Comparison of ENCODE assay signal across 14 cellular contexts in the genomic region with DNA sequence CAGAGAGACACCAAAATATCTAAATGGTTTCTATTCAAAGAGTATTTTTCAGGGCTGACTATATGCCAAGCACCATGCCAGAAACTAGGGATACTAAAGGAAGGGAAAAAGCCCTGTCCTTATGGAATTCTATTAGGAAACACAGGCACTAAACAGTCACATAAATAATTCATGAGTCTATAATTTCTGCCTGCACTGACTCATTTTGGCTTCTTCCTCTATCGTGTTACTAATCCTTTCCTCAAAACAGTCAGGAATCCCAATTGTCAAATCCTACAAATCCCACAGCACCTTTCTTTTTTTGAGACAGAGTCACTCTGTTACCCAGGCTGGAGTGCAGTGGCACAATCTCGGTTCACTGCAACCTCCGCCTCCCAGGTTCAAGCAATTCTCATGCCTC. TPM values are rescaled to one million over a fixed set of nuclear protein-coding genes. Genes with fewer than 3 reads are reported as not detected.
A peak's percentile ranks its signal among the peaks of the same experiment; 100 is the strongest.
DNase-seq lines count a peak whose midpoint lies in the region; ATAC-seq and TF ChIP-seq lines count a peak whose summit lies in the region.
"Had no signal": no experiment of that assay in that cellular context is flagged by ENCODE, and none has a peak within 500 bp of the region (broad histone marks: within the 10 kb centered on the region; RNA-seq: fewer than 3 reads in every experiment).

No MANE protein-coding gene starts in this region.

- ATAC-seq in GM19467 (IDR thresholded peaks at IDR 0.05; ENCODE audit: unreplicated experiment) = no peak
- no peak for ATAC-seq in GM19463 (IDR thresholded peaks at IDR 0.05; ENCODE audit: unreplicated experiment)

- DNase-seq in AG20443 (ENCODE audit: low spot score) (peak; percentile 48), HT1080 (ENCODE audit: low read depth) (peak; percentile 72), astrocyte of the spinal cord (ENCODE audit: low read depth, low spot score) (peak; percentile 30), iris pigment epithelial cell (ENCODE audit: low read depth) (peak; percentile 15), SKM-1 (lab: John Stamatoyannopoulos, UW; ENCODE audit: unreplicated experiment) (no peak), glomerular visceral epithelial cell (ENCODE audit: extremely low spot score) (no peak)
- DNase-seq: activated naive CD8-positive, alpha-beta T cell treated with anti-CD3 and anti-CD28 coated beads for 36 hours; C1 segment of cervical spinal cord; effector CD4-positive, alpha-beta T cell; GF-D8; midbrain; SHP77 had no signal

- no peak for TF ChIP-seq CTCF in astrocyte of the spinal cord (IDR thresholded peaks at IDR 0.05; ENCODE audit: low read depth, low read length)

- in situ Hi-C loops in astrocyte of the spinal cord (cut with HindIII; ENCODE audit: low sequenced_read_pairs) = no loop called here

- H3K4me3 ChIP-seq in astrocyte of the spinal cord (ENCODE audit: low read depth, low read length) = no peak overlapping the region

RNA-seq across cellular contexts. Expression of a gene that starts 29.2 kb away (rescaled TPM):
- total RNA-seq in HT1080 (2014; rRNA removed; shearing (Covaris generic)) = 24.0 and 28.1 TPM in 2 replicates
- 9.8 and 12.4 TPM in 2 replicates for polyA plus RNA-seq in HT1080 (2015; cell fraction: cytosol; rRNA removed)
- 22.2 and 24.3 TPM in 2 replicates for polyA plus RNA-seq in HT1080 (2015; cell fraction: nucleus; rRNA removed)

Comparison
In these comparisons a context has a peak if more than half of its experiments do, and no peak if none do; other contexts are left out.
1. DNase-seq: peak in AG20443 (single experiment), HT1080 (single experiment), astrocyte of the spinal cord (single experiment) and iris pigment epithelial cell (single experiment); none in SKM-1 (single experiment) and glomerular visceral epithelial cell (single experiment).